In the genomic region with DNA sequence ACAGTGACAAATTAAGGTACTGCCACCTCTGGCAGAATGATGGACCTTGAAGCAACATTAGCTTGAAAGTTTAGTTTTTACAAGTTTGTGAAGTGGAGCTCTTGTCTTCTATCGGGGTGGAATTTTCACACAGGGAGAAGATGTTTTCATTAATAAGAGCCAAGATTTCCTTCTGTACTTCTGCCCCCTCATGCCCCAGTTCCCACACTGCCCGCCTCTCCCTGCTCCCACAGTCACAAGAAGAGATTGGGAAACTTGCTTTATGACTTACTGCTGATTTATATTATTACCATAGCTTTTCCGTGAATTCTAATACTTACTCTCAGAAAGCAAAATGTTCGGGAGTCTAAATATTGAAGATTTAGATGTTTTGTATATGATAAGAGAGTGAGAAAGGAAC, we compare ENCODE assay signal across 26 cellular contexts.
"Had no signal": no experiment of that assay in that cellular context is flagged by ENCODE, and none has a peak within 500 bp of the region (broad histone marks: within the 10 kb centered on the region; RNA-seq: fewer than 3 reads in every experiment).

No MANE protein-coding gene starts in this region.

- H3K27ac Mint-ChIP-seq: immature natural killer cell, memory B cell, mesothelial cell of epicardium, naive B cell had no signal

- H3K4me1 Mint-ChIP-seq: immature natural killer cell; memory B cell; mesothelial cell of epicardium; naive B cell; naive thymus-derived CD4-positive, alpha-beta T cell had no signal

- H3K9me3 ChIP-seq: left lung, left ventricle myocardium inferior, lower lobe of right lung, mucosa of descending colon had no signal

- H3K27me3 ChIP-seq: hepatocyte, left lung had no signal

- H3K4me3 ChIP-seq: hepatocyte, left lung, left ventricle myocardium inferior, lower lobe of right lung, lung, mucosa of descending colon had no signal

- H3K9me3 Mint-ChIP-seq: memory B cell had no signal

- H3K4me3 Mint-ChIP-seq: immature natural killer cell; memory B cell; mesothelial cell of epicardium; naive B cell; naive thymus-derived CD4-positive, alpha-beta T cell had no signal

- H3K36me3 ChIP-seq: left lung, left ventricle myocardium inferior, lower lobe of right lung had no signal

- H3K4me1 ChIP-seq: left lung, left ventricle myocardium inferior, lower lobe of right lung had no signal

- ATAC-seq: left cardiac atrium; left colon; left lobe of liver; left lung; left ventricle myocardium superior; lower lobe of right lung; mucosa of descending colon; naive thymus-derived CD4-positive, alpha-beta T cell had no signal

- H3K36me3 Mint-ChIP-seq: immature natural killer cell; memory B cell; mesothelial cell of epicardium; naive B cell; naive thymus-derived CD4-positive, alpha-beta T cell had no signal

- DNase-seq: hippocampal formation; hypothalamus; immature natural killer cell; islet precursor cell; kidney; kidney glomerular epithelial cell; left cardiac atrium; left colon; left lung; left ventricle myocardium inferior; left ventricle myocardium superior; lower lobe of right lung; mammary epithelial cell; mesenchymal stem cell; mesendoderm; midbrain; mucosa of descending colon; naive B cell; naive thymus-derived CD4-positive, alpha-beta T cell had no signal

- H3K27me3 Mint-ChIP-seq: memory B cell; naive B cell; naive thymus-derived CD4-positive, alpha-beta T cell had no signal

- H3K4me2 ChIP-seq: hepatocyte had no signal

- H3K27ac ChIP-seq: hepatocyte, left lung, left ventricle myocardium inferior, lower lobe of right lung had no signal

- FAIRE-seq: islet of Langerhans, keratinocyte, kidney had no signal
